1 cellular context compared by ENCODE assay signal in genomic region chr10:24495666-24496065, GRCh38.
TF ChIP-seq lines count a peak whose summit lies in the region.

No MANE protein-coding gene starts in this region.

TF ChIP-seq in WTC11, 78 proteins besides CTCF, POLR2A, EP300 and RAD21 (continued from another document):
- TF ChIP-seq MLX (CRISPR knock-in tag; IDR thresholded peaks at IDR 0.05) (no peak), KAT7 (CRISPR knock-in tag; IDR thresholded peaks at IDR 0.05; ENCODE audit: borderline replicate concordance) (no peak), GTF2I (CRISPR knock-in tag; conservative IDR thresholded peaks at IDR 0.05) (no peak), FOXP1 (CRISPR knock-in tag; IDR thresholded peaks at IDR 0.05; ENCODE audit: borderline replicate concordance) (no peak), CBFB (CRISPR knock-in tag; IDR thresholded peaks at IDR 0.05; ENCODE audit: low read depth) (no peak), ZNF219 (CRISPR knock-in tag; IDR thresholded peaks at IDR 0.05; ENCODE audit: borderline replicate concordance) (no peak), TP53 (CRISPR knock-in tag; IDR thresholded peaks at IDR 0.05) (no peak), GABPB1 (CRISPR knock-in tag; IDR thresholded peaks at IDR 0.05) (no peak), ETV6 (CRISPR knock-in tag; IDR thresholded peaks at IDR 0.05) (no peak), ZBTB21 (CRISPR knock-in tag; IDR thresholded peaks at IDR 0.05; ENCODE audit: borderline replicate concordance) (no peak), OVOL2 (CRISPR knock-in tag; IDR thresholded peaks at IDR 0.05; ENCODE audit: borderline replicate concordance) (no peak), JAZF1 (CRISPR knock-in tag; IDR thresholded peaks at IDR 0.05) (no peak), ELF4 (CRISPR knock-in tag; IDR thresholded peaks at IDR 0.05; ENCODE audit: low read depth) (no peak), IRF2 (CRISPR knock-in tag; IDR thresholded peaks at IDR 0.05; ENCODE audit: borderline replicate concordance, low read depth) (no peak), MAX (CRISPR knock-in tag; IDR thresholded peaks at IDR 0.05) (no peak), ERG (CRISPR knock-in tag; IDR thresholded peaks at IDR 0.05) (no peak), AR (CRISPR knock-in tag; IDR thresholded peaks at IDR 0.05) (no peak)
